Comparison of ENCODE assay signal across 29 cellular contexts in the genomic region with DNA sequence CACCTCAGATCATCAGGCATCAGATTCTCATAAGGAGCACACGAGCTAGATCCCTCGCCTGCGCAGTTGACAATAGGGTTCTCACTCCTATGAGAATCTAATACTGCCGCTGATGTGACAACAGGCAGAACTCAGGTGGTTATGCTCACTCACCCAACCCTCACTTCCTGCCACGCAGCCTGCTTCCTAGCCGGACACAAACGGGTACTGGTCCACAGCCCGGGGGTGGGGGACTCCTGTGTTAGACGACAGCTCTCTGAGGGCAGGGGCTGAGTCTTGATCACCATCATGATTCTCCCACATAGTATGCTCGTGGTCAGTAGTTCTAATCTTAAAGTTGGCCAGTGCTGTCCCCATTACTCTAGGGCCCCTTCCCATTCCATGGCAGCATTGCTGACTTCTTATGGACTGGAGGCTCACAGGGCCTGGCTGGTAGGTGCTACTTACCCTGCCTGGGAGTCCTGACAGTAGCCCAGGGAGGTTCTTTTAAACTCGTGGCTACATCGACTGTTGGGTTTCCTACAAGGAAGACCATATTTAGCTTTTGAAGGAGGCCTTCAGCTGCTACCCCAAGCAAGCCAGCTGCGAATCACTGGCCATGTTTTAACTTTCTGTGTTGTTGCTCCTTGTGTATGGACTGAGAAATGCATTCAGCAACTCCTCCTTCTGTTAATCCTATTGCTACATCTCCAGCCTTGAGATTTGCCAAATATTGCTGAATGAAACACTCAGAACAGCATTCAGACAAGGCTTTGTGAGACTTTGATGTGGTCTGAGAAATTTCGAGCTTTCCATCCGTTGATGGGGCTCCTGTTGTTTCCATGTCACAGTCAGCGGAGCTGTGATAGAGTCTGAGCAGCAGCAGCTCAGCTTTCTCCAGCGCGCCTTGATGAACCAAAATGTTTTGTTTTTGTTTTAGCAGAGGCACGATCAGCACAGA.
A peak's percentile ranks its signal among the peaks of the same experiment; 100 is the strongest.
DNase-seq lines count a peak whose midpoint lies in the region; TF ChIP-seq lines count a peak whose summit lies in the region.
"Had no signal": no experiment of that assay in that cellular context is flagged by ENCODE, and none has a peak within 500 bp of the region (broad histone marks: within the 10 kb centered on the region; RNA-seq: fewer than 3 reads in every experiment).

No MANE protein-coding gene starts in this region.

- peaks cover 14% of the 10 kb centered on the region for H3K4me1 ChIP-seq in CD4-positive, alpha-beta memory T cell (ENCODE audit: insufficient read depth, low read length)
- H3K4me1 ChIP-seq: A549, foreskin keratinocyte, vagina had no signal

- H3K36me3 ChIP-seq in CD4-positive, alpha-beta memory T cell (ENCODE audit: insufficient read depth, low read length): no peaks in the 10 kb centered on the region
- H3K36me3 ChIP-seq: vagina had no signal

- POLR2A ChIA-PET in activated CD4-positive, alpha-beta memory T cell treated with anti-CD3 and anti-CD28 coated beads for 36 hours (lab: Charles Lee): no interaction called here
- POLR2A ChIA-PET in activated CD4-positive, alpha-beta memory T cell treated with anti-CD3 and anti-CD28 coated beads, Interleukin-2, amount 10 ng/mL, durations not matched to agents 7 days and 5 days (lab: Charles Lee): no interaction called here
- POLR2A ChIA-PET in CD4-positive, alpha-beta memory T cell (lab: Charles Lee; ENCODE audit: partially characterized antibody): no interaction called here

- TF ChIP-seq CTCF in CD14-positive monocyte (IDR thresholded peaks at IDR 0.05): no peak

- H3K4me3 ChIP-seq in CD4-positive, alpha-beta memory T cell (ENCODE audit: low read length in 2 of 2): no peak overlapping the region
- H3K4me3 ChIP-seq: A549, lung, vagina had no signal

- H3K36me3 Mint-ChIP-seq in activated CD4-positive, alpha-beta memory T cell treated with anti-CD3 and anti-CD28 coated beads for 36 hours: no peaks in the 10 kb centered on the region
- no peaks in the 10 kb centered on the region for H3K36me3 Mint-ChIP-seq in activated CD4-positive, alpha-beta memory T cell treated with anti-CD3 and anti-CD28 coated beads, Interleukin-2, amount 10 ng/mL, durations not matched to agents 7 days and 5 days (ENCODE audit: low read depth)
- H3K36me3 Mint-ChIP-seq in CD4-positive, alpha-beta memory T cell: peaks cover 6 to 32% of the 10 kb centered on the region in 2 donors
- H3K36me3 Mint-ChIP-seq in activated T-helper 1 cell treated with anti-CD3 and anti-CD28 coated beads, Interleukin-12 subunit alpha, Interleukin-12 subunit beta, Interleukin-2, Interleukin-4 antibody, amounts not matched to agents 30 ng/mL and 10 ng/mL and 1 ng/mL, durations not matched to agents 14 hours and 24 hours and 36 hours (ENCODE audit: low read depth): no peaks in the 10 kb centered on the region
- H3K36me3 Mint-ChIP-seq in CD14-positive monocyte: peaks cover 10 to 16% of the 10 kb centered on the region in 2 donors
- H3K36me3 Mint-ChIP-seq: natural killer cell, WTC11 had no signal

- H3K27ac ChIP-seq in CD4-positive, alpha-beta memory T cell (ENCODE audit: low read depth, low read length): no peak overlapping the region
- H3K27ac ChIP-seq: A549, C4-2B, foreskin keratinocyte, vagina had no signal

- intact Hi-C loops in activated CD4-positive, alpha-beta memory T cell treated with anti-CD3 and anti-CD28 coated beads for 36 hours (cut with micrococcal nuclease): no loop called here
- intact Hi-C loops in CD4-positive, alpha-beta memory T cell (cut with micrococcal nuclease): no loop called here
- intact Hi-C loops in activated T-helper 1 cell treated with anti-CD3 and anti-CD28 coated beads, Interleukin-12 subunit alpha, Interleukin-12 subunit beta, Interleukin-2, Interleukin-4 antibody, amounts not matched to agents 30 ng/mL and 10 ng/mL and 1 ng/mL, durations not matched to agents 14 hours and 24 hours and 36 hours (cut with micrococcal nuclease): no loop called here
- intact Hi-C loops in CD14-positive monocyte (cut with micrococcal nuclease): no loop called here

- H3K9me3 Mint-ChIP-seq in activated CD4-positive, alpha-beta memory T cell treated with anti-CD3 and anti-CD28 coated beads for 36 hours: no peaks in the 10 kb centered on the region
- H3K9me3 Mint-ChIP-seq in activated CD4-positive, alpha-beta memory T cell treated with anti-CD3 and anti-CD28 coated beads, Interleukin-2, amount 10 ng/mL, durations not matched to agents 7 days and 5 days: no peaks in the 10 kb centered on the region
- no peaks in the 10 kb centered on the region for H3K9me3 Mint-ChIP-seq in CD4-positive, alpha-beta memory T cell
- no peaks in the 10 kb centered on the region for H3K9me3 Mint-ChIP-seq in activated T-helper 1 cell treated with anti-CD3 and anti-CD28 coated beads, Interleukin-12 subunit alpha, Interleukin-12 subunit beta, Interleukin-2, Interleukin-4 antibody, amounts not matched to agents 30 ng/mL and 10 ng/mL and 1 ng/mL, durations not matched to agents 14 hours and 24 hours and 36 hours
- peaks cover 0 to 4% (median 0%) of the 10 kb centered on the region in 7 donors for H3K9me3 Mint-ChIP-seq in CD14-positive monocyte
- H3K9me3 Mint-ChIP-seq: natural killer cell; T-helper 1 cell treated with Interleukin-12 subunit alpha and Interleukin-12 subunit beta and Interleukin-4 antibody, amounts not matched to agents 30 μg/mL and 1 μg/mL, for 36 hours; WTC11 had no signal

- no peak overlapping the region for H3K4me3 Mint-ChIP-seq in activated CD4-positive, alpha-beta memory T cell treated with anti-CD3 and anti-CD28 coated beads for 36 hours
- H3K4me3 Mint-ChIP-seq in activated CD4-positive, alpha-beta memory T cell treated with anti-CD3 and anti-CD28 coated beads, Interleukin-2, amount 10 ng/mL, durations not matched to agents 7 days and 5 days: no peak overlapping the region
- peak overlapping the region in 6 of 8 donors; percentile 2 to 69 (median 36) for H3K4me3 Mint-ChIP-seq in CD4-positive, alpha-beta memory T cell
- H3K4me3 Mint-ChIP-seq in activated T-helper 1 cell treated with anti-CD3 and anti-CD28 coated beads, Interleukin-12 subunit alpha, Interleukin-12 subunit beta, Interleukin-2, Interleukin-4 antibody, amounts not matched to agents 30 ng/mL and 10 ng/mL and 1 ng/mL, durations not matched to agents 14 hours and 24 hours and 36 hours: peak overlapping the region; percentile 1
- no peak overlapping the region for H3K4me3 Mint-ChIP-seq in CD14-positive monocyte
- H3K4me3 Mint-ChIP-seq: natural killer cell; T-helper 1 cell treated with Interleukin-12 subunit alpha and Interleukin-12 subunit beta and Interleukin-4 antibody, amounts not matched to agents 30 μg/mL and 1 μg/mL, for 36 hours; WTC11 had no signal

- H3K9me3 ChIP-seq in CD4-positive, alpha-beta memory T cell (ENCODE audit: control insufficient read depth in 1 of 2, low read length in 2 of 2): no peaks in the 10 kb centered on the region
- H3K9me3 ChIP-seq: A549, vagina had no signal

- H3K27me3 ChIP-seq in CD4-positive, alpha-beta memory T cell (ENCODE audit: insufficient read depth, low read length): no peaks in the 10 kb centered on the region
- H3K27me3 ChIP-seq: foreskin keratinocyte, vagina had no signal

- H3K27ac Mint-ChIP-seq in activated CD4-positive, alpha-beta memory T cell treated with anti-CD3 and anti-CD28 coated beads for 36 hours: no peak overlapping the region
- H3K27ac Mint-ChIP-seq in activated CD4-positive, alpha-beta memory T cell treated with anti-CD3 and anti-CD28 coated beads, Interleukin-2, amount 10 ng/mL, durations not matched to agents 7 days and 5 days: no peak overlapping the region
- H3K27ac Mint-ChIP-seq in CD4-positive, alpha-beta memory T cell: peak overlapping the region in 4 of 7 donors; percentile 18 to 58 (median 30)
- no peak overlapping the region for H3K27ac Mint-ChIP-seq in activated T-helper 1 cell treated with anti-CD3 and anti-CD28 coated beads, Interleukin-12 subunit alpha, Interleukin-12 subunit beta, Interleukin-2, Interleukin-4 antibody, amounts not matched to agents 30 ng/mL and 10 ng/mL and 1 ng/mL, durations not matched to agents 14 hours and 24 hours and 36 hours
- peak overlapping the region in 1 of 7 donors; percentile 24 for H3K27ac Mint-ChIP-seq in CD14-positive monocyte
- H3K27ac Mint-ChIP-seq: natural killer cell; T-helper 1 cell treated with Interleukin-12 subunit alpha and Interleukin-12 subunit beta and Interleukin-4 antibody, amounts not matched to agents 30 μg/mL and 1 μg/mL, for 36 hours; WTC11 had no signal

- CTCF ChIA-PET in activated CD4-positive, alpha-beta memory T cell treated with anti-CD3 and anti-CD28 coated beads for 36 hours (lab: Charles Lee): interaction anchor here (0.7 to 0.8 kb wide), 2 partner anchors 61 to 916 kb away, joined by 3 to 4 read pairs; no protein-coding TSS in a partner anchor
- CTCF ChIA-PET in activated CD4-positive, alpha-beta memory T cell treated with anti-CD3 and anti-CD28 coated beads, Interleukin-2, amount 10 ng/mL, durations not matched to agents 7 days and 5 days (lab: Charles Lee): interaction anchor here (0.6 kb wide), 1 partner anchor 562 kb away, joined by 3 read pairs; no protein-coding TSS in a partner anchor
- CTCF ChIA-PET in CD4-positive, alpha-beta memory T cell (lab: Charles Lee; ENCODE audit: partially characterized antibody): no interaction called here

- peak; percentile 17 for DNase-seq in activated CD4-positive, alpha-beta memory T cell treated with anti-CD3 and anti-CD28 coated beads for 36 hours
- DNase-seq in activated CD4-positive, alpha-beta memory T cell treated with anti-CD3 and anti-CD28 coated beads, Interleukin-2, amount 10 ng/mL, durations not matched to agents 7 days and 5 days: no peak
- peak in 2 of 5 donors; percentile 3 to 14 for DNase-seq in CD4-positive, alpha-beta memory T cell
- DNase-seq in activated T-helper 1 cell treated with anti-CD3 and anti-CD28 coated beads, Interleukin-12 subunit alpha, Interleukin-12 subunit beta, Interleukin-2, Interleukin-4 antibody, amounts not matched to agents 30 ng/mL and 10 ng/mL and 1 ng/mL, durations not matched to agents 14 hours and 24 hours and 36 hours (ENCODE audit: low spot score): no peak
- peak; percentile 28 for DNase-seq in mesenteric fat pad (ENCODE audit: low spot score)
- no peak for DNase-seq in putamen (ENCODE audit: low spot score)
- DNase-seq in NCI-H2107 (lab: John Stamatoyannopoulos, UW): no peak
- DNase-seq in CD14-positive monocyte (ENCODE audit: low spot score): no peak
- DNase-seq: activated CD8-positive, alpha-beta memory T cell treated with anti-CD3 and anti-CD28 coated beads, Interleukin-2, amount 50 U/mL, for 4 hours; amniotic stem cell; dermis blood vessel endothelial cell; DMS153; foreskin keratinocyte; GF-D8; H7; hypothalamus; kidney; natural killer cell; NCI-H1417 treated with DMSO at 0.1 percent for 48 hours; NCI-H526 treated with DMSO at 0.1 percent for 48 hours; SHP77; stimulated activated CD4-positive, alpha-beta T cell treated with anti-CD3 and anti-CD28 coated beads, Interleukin-4, amount 100 ng/mL, for 4 hours; substantia nigra had no signal

- peaks cover 20% of the 10 kb centered on the region for H3K4me1 Mint-ChIP-seq in activated CD4-positive, alpha-beta memory T cell treated with anti-CD3 and anti-CD28 coated beads for 36 hours (ENCODE audit: low read depth)
- H3K4me1 Mint-ChIP-seq in activated CD4-positive, alpha-beta memory T cell treated with anti-CD3 and anti-CD28 coated beads, Interleukin-2, amount 10 ng/mL, durations not matched to agents 7 days and 5 days: peaks cover 13% of the 10 kb centered on the region
- peaks cover 15 to 23% (median 21%) of the 10 kb centered on the region in 4 donors for H3K4me1 Mint-ChIP-seq in CD4-positive, alpha-beta memory T cell
- H3K4me1 Mint-ChIP-seq in activated T-helper 1 cell treated with anti-CD3 and anti-CD28 coated beads, Interleukin-12 subunit alpha, Interleukin-12 subunit beta, Interleukin-2, Interleukin-4 antibody, amounts not matched to agents 30 ng/mL and 10 ng/mL and 1 ng/mL, durations not matched to agents 14 hours and 24 hours and 36 hours (ENCODE audit: low read depth): peaks cover 24% of the 10 kb centered on the region
- H3K4me1 Mint-ChIP-seq in CD14-positive monocyte: peaks cover 12% of the 10 kb centered on the region

- no peaks in the 10 kb centered on the region for H3K27me3 Mint-ChIP-seq in activated CD4-positive, alpha-beta memory T cell treated with anti-CD3 and anti-CD28 coated beads for 36 hours
- no peaks in the 10 kb centered on the region for H3K27me3 Mint-ChIP-seq in activated CD4-positive, alpha-beta memory T cell treated with anti-CD3 and anti-CD28 coated beads, Interleukin-2, amount 10 ng/mL, durations not matched to agents 7 days and 5 days
- H3K27me3 Mint-ChIP-seq in CD4-positive, alpha-beta memory T cell: no peaks in the 10 kb centered on the region
- no peaks in the 10 kb centered on the region for H3K27me3 Mint-ChIP-seq in activated T-helper 1 cell treated with anti-CD3 and anti-CD28 coated beads, Interleukin-12 subunit alpha, Interleukin-12 subunit beta, Interleukin-2, Interleukin-4 antibody, amounts not matched to agents 30 ng/mL and 10 ng/mL and 1 ng/mL, durations not matched to agents 14 hours and 24 hours and 36 hours (ENCODE audit: insufficient read depth)
- no peaks in the 10 kb centered on the region for H3K27me3 Mint-ChIP-seq in CD14-positive monocyte (ENCODE audit: low read depth in 3 of 3)

Comparison
In these comparisons a context has a peak if more than half of its experiments do, and no peak if none do; other contexts are left out.
1. DNase-seq: peak in activated CD4-positive, alpha-beta memory T cell treated with anti-CD3 and anti-CD28 coated beads for 36 hours (single experiment) and mesenteric fat pad (single experiment); none in activated CD4-positive, alpha-beta memory T cell treated with anti-CD3 and anti-CD28 coated beads, Interleukin-2, amount 10 ng/mL, durations not matched to agents 7 days and 5 days (single experiment), activated T-helper 1 cell treated with anti-CD3 and anti-CD28 coated beads, Interleukin-12 subunit alpha, Interleukin-12 subunit beta, Interleukin-2, Interleukin-4 antibody, amounts not matched to agents 30 ng/mL and 10 ng/mL and 1 ng/mL, durations not matched to agents 14 hours and 24 hours and 36 hours (single experiment), putamen (single experiment), NCI-H2107 (single experiment) and CD14-positive monocyte (single experiment).
2. H3K27ac Mint-ChIP-seq: peak in CD4-positive, alpha-beta memory T cell (4 of 7); none in activated CD4-positive, alpha-beta memory T cell treated with anti-CD3 and anti-CD28 coated beads for 36 hours (single experiment), activated CD4-positive, alpha-beta memory T cell treated with anti-CD3 and anti-CD28 coated beads, Interleukin-2, amount 10 ng/mL, durations not matched to agents 7 days and 5 days (single experiment) and activated T-helper 1 cell treated with anti-CD3 and anti-CD28 coated beads, Interleukin-12 subunit alpha, Interleukin-12 subunit beta, Interleukin-2, Interleukin-4 antibody, amounts not matched to agents 30 ng/mL and 10 ng/mL and 1 ng/mL, durations not matched to agents 14 hours and 24 hours and 36 hours (single experiment).
3. H3K4me3 Mint-ChIP-seq: peak in CD4-positive, alpha-beta memory T cell (6 of 8) and activated T-helper 1 cell treated with anti-CD3 and anti-CD28 coated beads, Interleukin-12 subunit alpha, Interleukin-12 subunit beta, Interleukin-2, Interleukin-4 antibody, amounts not matched to agents 30 ng/mL and 10 ng/mL and 1 ng/mL, durations not matched to agents 14 hours and 24 hours and 36 hours (single experiment); none in activated CD4-positive, alpha-beta memory T cell treated with anti-CD3 and anti-CD28 coated beads for 36 hours (single experiment), activated CD4-positive, alpha-beta memory T cell treated with anti-CD3 and anti-CD28 coated beads, Interleukin-2, amount 10 ng/mL, durations not matched to agents 7 days and 5 days (single experiment) and CD14-positive monocyte (0 of 2).